36 cellular contexts compared by ENCODE assay signal in genomic region chr19:29128203-29128602, GRCh38.
"Had no signal": no experiment of that assay in that cellular context is flagged by ENCODE, and none has a peak within 500 bp of the region (broad histone marks: within the 10 kb centered on the region; RNA-seq: fewer than 3 reads in every experiment).

No MANE protein-coding gene starts in this region.

- H3K27me3 ChIP-seq: ascending aorta, cardiac muscle cell had no signal

- ATAC-seq: activated CD8-positive, alpha-beta T cell treated with anti-CD3 and anti-CD28 coated beads for 36 hours; activated naive CD8-positive, alpha-beta T cell treated with anti-CD3 and anti-CD28 coated beads, Interleukin-2, amount 50 U/mL, for 24 hours had no signal

- H3K4me1 ChIP-seq: ascending aorta had no signal

- H3K9me3 ChIP-seq: ascending aorta had no signal

- H3K4me3 ChIP-seq: ascending aorta, cardiac muscle cell had no signal

- H3K4me1 Mint-ChIP-seq: activated B cell treated with CpG ODN at 0.5 μM for 24 hours; activated CD4-positive, alpha-beta T cell treated with anti-CD3 and anti-CD28 coated beads, Interleukin-2, amount 10 ng/mL, durations not matched to agents 24 days and 14 days; activated naive CD4-positive, alpha-beta T cell treated with anti-CD3 and anti-CD28 coated beads, Interleukin-2, amount 10 ng/mL, durations not matched to agents 7 days and 5 days; activated naive CD4-positive, alpha-beta T cell treated with anti-CD3 and anti-CD28 coated beads, Interleukin-2, amount 50 U/mL, for 24 hours; activated naive CD8-positive, alpha-beta T cell treated with anti-CD3 and anti-CD28 coated beads, Interleukin-2, amount 10 ng/mL, durations not matched to agents 7 days and 5 days; activated naive CD8-positive, alpha-beta T cell treated with anti-CD3 and anti-CD28 coated beads, Interleukin-2, amount 50 U/mL, for 24 hours; brain; central memory CD8-positive, alpha-beta T cell had no signal

- H3K36me3 ChIP-seq: ascending aorta, cardiac muscle cell had no signal

- H3K4me3 Mint-ChIP-seq: activated B cell treated with CpG ODN at 0.5 μM for 24 hours; activated CD4-positive, alpha-beta memory T cell treated with anti-CD3 and anti-CD28 coated beads for 36 hours; activated CD4-positive, alpha-beta T cell treated with anti-CD3 and anti-CD28 coated beads, Interleukin-2, amount 10 ng/mL, durations not matched to agents 24 days and 14 days; activated CD8-positive, alpha-beta T cell treated with anti-CD3 and anti-CD28 coated beads for 36 hours; activated naive CD4-positive, alpha-beta T cell treated with anti-CD3 and anti-CD28 coated beads, Interleukin-2, amount 10 ng/mL, durations not matched to agents 7 days and 5 days; activated naive CD4-positive, alpha-beta T cell treated with anti-CD3 and anti-CD28 coated beads, Interleukin-2, amount 50 U/mL, for 24 hours; activated naive CD8-positive, alpha-beta T cell; activated naive CD8-positive, alpha-beta T cell treated with anti-CD3 and anti-CD28 coated beads, Interleukin-2, amount 10 ng/mL, durations not matched to agents 7 days and 5 days; activated naive CD8-positive, alpha-beta T cell treated with anti-CD3 and anti-CD28 coated beads, Interleukin-2, amount 50 U/mL, for 24 hours; brain; central memory CD8-positive, alpha-beta T cell; T-helper 1 cell treated with Interleukin-12 subunit alpha and Interleukin-12 subunit beta and Interleukin-4 antibody, amounts not matched to agents 30 μg/mL and 1 μg/mL, for 36 hours; T-helper 2 cell treated with Interferon-gamma antibody and Interleukin-4, amounts not matched to agents 5 μg/mL and 100 μg/mL, for 36 hours had no signal

- H3K36me3 Mint-ChIP-seq: activated naive CD4-positive, alpha-beta T cell treated with anti-CD3 and anti-CD28 coated beads, Interleukin-2, amount 10 ng/mL, durations not matched to agents 7 days and 5 days; activated naive CD8-positive, alpha-beta T cell; activated naive CD8-positive, alpha-beta T cell treated with anti-CD3 and anti-CD28 coated beads, Interleukin-2, amount 10 ng/mL, durations not matched to agents 7 days and 5 days; brain had no signal

- H3K27me3 Mint-ChIP-seq: activated B cell treated with CpG ODN at 0.5 μM for 24 hours; activated CD4-positive, alpha-beta T cell treated with anti-CD3 and anti-CD28 coated beads, Interleukin-2, amount 10 ng/mL, durations not matched to agents 24 days and 14 days; activated naive CD4-positive, alpha-beta T cell treated with anti-CD3 and anti-CD28 coated beads, Interleukin-2, amount 10 ng/mL, durations not matched to agents 7 days and 5 days; activated naive CD8-positive, alpha-beta T cell treated with anti-CD3 and anti-CD28 coated beads, Interleukin-2, amount 10 ng/mL, durations not matched to agents 7 days and 5 days; activated naive CD8-positive, alpha-beta T cell treated with anti-CD3 and anti-CD28 coated beads, Interleukin-2, amount 50 U/mL, for 24 hours had no signal

- DNase-seq: activated B cell treated with CpG ODN at 0.5 μM for 24 hours; activated CD4-positive, alpha-beta memory T cell treated with anti-CD3 and anti-CD28 coated beads for 36 hours; activated CD4-positive, alpha-beta T cell treated with anti-CD3 and anti-CD28 coated beads for 4 hours; activated CD4-positive, alpha-beta T cell treated with anti-CD3 and anti-CD28 coated beads, Interleukin-2, amount 10 ng/mL, durations not matched to agents 24 days and 14 days; activated CD4-positive, alpha-beta T cell treated with anti-CD3 and anti-CD28 coated beads, Interleukin-2, amount 50 U/mL, for 1 hour; activated CD4-positive, alpha-beta T cell treated with anti-CD3 and anti-CD28 coated beads, Interleukin-2, amount 50 U/mL, for 4 hours; activated CD4-positive, CD25-positive, alpha-beta regulatory T cell treated with anti-CD3 and anti-CD28 coated beads, Interleukin-2, amount 50 U/mL, for 72 hours; activated CD8-positive, alpha-beta memory T cell treated with anti-CD3 and anti-CD28 coated beads, Interleukin-2, amount 50 U/mL, for 4 hours; activated CD8-positive, alpha-beta T cell treated with anti-CD3 and anti-CD28 coated beads for 36 hours; activated effector memory CD4-positive, alpha-beta T cell treated with Interleukin-2 at 50 U/mL for 16 hours; activated gamma-delta T cell; activated naive CD4-positive, alpha-beta T cell treated with anti-CD3 and anti-CD28 coated beads, Interleukin-2, amount 10 ng/mL, durations not matched to agents 7 days and 5 days; activated naive CD4-positive, alpha-beta T cell treated with Interleukin-2 at 50 U/mL for 16 hours; activated naive CD8-positive, alpha-beta T cell treated with anti-CD3 and anti-CD28 coated beads, Interleukin-2, amount 10 ng/mL, durations not matched to agents 7 days and 5 days; activated naive CD8-positive, alpha-beta T cell treated with anti-CD3 and anti-CD28 coated beads, Interleukin-2, amount 50 U/mL, for 24 hours; activated T-cell treated with anti-CD3 and anti-CD28 coated beads for 4 hours; activated T-cell treated with anti-CD3 and anti-CD28 coated beads, Interleukin-2, amount 50 U/mL, for 1 hour; activated T-cell treated with anti-CD3 and anti-CD28 coated beads, Interleukin-2, amount 50 U/mL, for 48 hours; amygdala; anterior cingulate cortex; caudate nucleus; cerebellar nuclear complex; T-helper 1 cell; T-helper 2 cell; T-helper 9 cell had no signal

- H3K9me3 Mint-ChIP-seq: activated B cell treated with CpG ODN at 0.5 μM for 24 hours; activated CD4-positive, alpha-beta T cell treated with anti-CD3 and anti-CD28 coated beads, Interleukin-2, amount 10 ng/mL, durations not matched to agents 24 days and 14 days; activated naive CD8-positive, alpha-beta T cell treated with anti-CD3 and anti-CD28 coated beads, Interleukin-2, amount 10 ng/mL, durations not matched to agents 7 days and 5 days; activated naive CD8-positive, alpha-beta T cell treated with anti-CD3 and anti-CD28 coated beads, Interleukin-2, amount 50 U/mL, for 24 hours had no signal

- FAIRE-seq: bronchial epithelial cell, TTC549 had no signal

- H3K27ac ChIP-seq: ascending aorta, cardiac muscle cell, VCaP had no signal
